In genomic region chr17:21418446-21419298, GRCh38 we compare ENCODE assay signal across 21 cellular contexts. TPM values are rescaled to one million over a fixed set of nuclear protein-coding genes. Genes with fewer than 3 reads are reported as not detected.
DNase-seq lines count a peak whose midpoint lies in the region; ATAC-seq and TF ChIP-seq lines count a peak whose summit lies in the region.
"Had no signal": no experiment of that assay in that cellular context is flagged by ENCODE, and none has a peak within 500 bp of the region (broad histone marks: within the 10 kb centered on the region; RNA-seq: fewer than 3 reads in every experiment).

No MANE protein-coding gene starts in this region.

- peaks cover 41% of the 10 kb centered on the region for H3K4me1 ChIP-seq in CD8-positive, alpha-beta T cell (ENCODE audit: insufficient read depth, low read length)
- H3K4me1 ChIP-seq in effector memory CD4-positive, alpha-beta T cell (ENCODE audit: control insufficient read depth, insufficient read depth, low read length, poor library complexity, severe bottlenecking) = no peaks in the 10 kb centered on the region
- H3K4me1 ChIP-seq: parathyroid adenoma, SJSA1 had no signal

- peak overlapping the region; percentile 88 for H3K27ac ChIP-seq in CD8-positive, alpha-beta T cell (ENCODE audit: low read depth, low read length)
- H3K27ac ChIP-seq in effector memory CD4-positive, alpha-beta T cell (ENCODE audit: insufficient read depth, low read length, poor library complexity, severe bottlenecking) = no peak overlapping the region
- H3K27ac ChIP-seq: parathyroid adenoma, PC-9, SJSA1 had no signal

- intact Hi-C loops in CD8-positive, alpha-beta T cell (cut with DNase I, micrococcal nuclease) = no loop called here
- intact Hi-C loops in posterior vena cava (cut with DNase I) = no loop called here

- no peaks in the 10 kb centered on the region for H3K36me3 ChIP-seq in CD8-positive, alpha-beta T cell (ENCODE audit: insufficient read depth, low read length)
- no peaks in the 10 kb centered on the region for H3K36me3 ChIP-seq in effector memory CD4-positive, alpha-beta T cell (ENCODE audit: control insufficient read depth, insufficient read depth, low read length)
- H3K36me3 ChIP-seq: SJSA1 had no signal

- H3K27me3 ChIP-seq in CD8-positive, alpha-beta T cell (ENCODE audit: insufficient read depth, low read length) = no peaks in the 10 kb centered on the region
- no peaks in the 10 kb centered on the region for H3K27me3 ChIP-seq in effector memory CD4-positive, alpha-beta T cell (replicated peaks; ENCODE audit: control insufficient read depth, insufficient read depth, low read length, poor library complexity, severe bottlenecking)
- H3K27me3 ChIP-seq: SJSA1 had no signal

- ATAC-seq in CD8-positive, alpha-beta T cell = no peak

- H3K4me1 Mint-ChIP-seq in CD8-positive, alpha-beta T cell (ENCODE audit: low read depth) = peaks cover 31% of the 10 kb centered on the region
- H3K4me1 Mint-ChIP-seq: immature natural killer cell had no signal

- POLR2A ChIA-PET in CD8-positive, alpha-beta T cell (lab: Charles Lee) = no interaction called here

- no peak for TF ChIP-seq CTCF in CD8-positive, alpha-beta T cell (IDR thresholded peaks at IDR 0.05)

- H3K9me3 ChIP-seq in CD8-positive, alpha-beta T cell (ENCODE audit: low read length) = no peaks in the 10 kb centered on the region
- no peaks in the 10 kb centered on the region for H3K9me3 ChIP-seq in effector memory CD4-positive, alpha-beta T cell (ENCODE audit: control insufficient read depth, low read length)
- H3K9me3 ChIP-seq: SJSA1 had no signal

- peak overlapping the region; percentile 67 for H3K4me3 ChIP-seq in CD8-positive, alpha-beta T cell (ENCODE audit: low read depth, low read length)
- peak overlapping the region; percentile 20 for H3K4me3 ChIP-seq in effector memory CD4-positive, alpha-beta T cell (ENCODE audit: insufficient read depth, low read depth, low read length, poor library complexity, severe bottlenecking)
- H3K4me3 ChIP-seq: lung, PC-9, SJSA1 had no signal

- H3K4me3 Mint-ChIP-seq in CD8-positive, alpha-beta T cell = peak overlapping the region; percentile 81
- H3K4me3 Mint-ChIP-seq: HFFc6, immature natural killer cell had no signal

- CTCF ChIA-PET in CD8-positive, alpha-beta T cell (lab: Charles Lee) = interaction anchor here (1.3 kb wide), 1 partner anchor 92 kb away, joined by 3 read pairs; no protein-coding TSS in a partner anchor

- no peaks in the 10 kb centered on the region for H3K9me3 Mint-ChIP-seq in CD8-positive, alpha-beta T cell
- H3K9me3 Mint-ChIP-seq: HFFc6 had no signal

- DNase-seq in activated effector memory CD4-positive, alpha-beta T cell treated with anti-CD3 and anti-CD28 coated beads, Interleukin-2, amount 50 U/mL, for 16 hours = peak; percentile 31
- DNase-seq in activated effector memory CD4-positive, alpha-beta T cell treated with Interleukin-2 at 50 U/mL for 16 hours = no peak
- no peak for DNase-seq in CD8-positive, alpha-beta T cell
- DNase-seq in effector memory CD4-positive, alpha-beta T cell = no peak
- DNase-seq in posterior vena cava (ENCODE audit: low spot score) (peak; percentile 56), NCI-H1048 (lab: John Stamatoyannopoulos, UW) (no peak), T1000 (lab: John Stamatoyannopoulos, UW) (no peak), DMS153 (lab: John Stamatoyannopoulos, UW) (no peak)
- DNase-seq: ACHN, cortex of kidney, DND-41, HFFc6, immature natural killer cell, KBM-7, NCI-H187, NCI-H2227 treated with DMSO at 0.1 percent for 48 hours, PC-9 had no signal

- H3K27ac Mint-ChIP-seq in CD8-positive, alpha-beta T cell = peak overlapping the region; percentile 99
- H3K27ac Mint-ChIP-seq: HFFc6, immature natural killer cell had no signal

- no peaks in the 10 kb centered on the region for H3K36me3 Mint-ChIP-seq in CD8-positive, alpha-beta T cell
- H3K36me3 Mint-ChIP-seq: immature natural killer cell had no signal

- peaks cover 2% of the 10 kb centered on the region for H3K27me3 Mint-ChIP-seq in CD8-positive, alpha-beta T cell (ENCODE audit: low read depth)

RNA-seq across cellular contexts. Expression of gene KCNJ12, which starts 42.5 kb away (rescaled TPM):
- under 1 TPM; 0.08 to 0.31 TPM for total RNA-seq in CD8-positive, alpha-beta T cell
- total RNA-seq in posterior vena cava = 1 to 10 TPM; 6.8 to 6.9 TPM
- total RNA-seq: HFFc6; SJSA1; T-helper 2 cell treated with Interferon-gamma antibody and Interleukin-4, amounts not matched to agents 100 ng/mL and 5 ng/mL, for 36 hours had no signal

Comparison
In these comparisons a context has a peak if more than half of its experiments do, and no peak if none do; other contexts are left out.
1. DNase-seq: peak in activated effector memory CD4-positive, alpha-beta T cell treated with anti-CD3 and anti-CD28 coated beads, Interleukin-2, amount 50 U/mL, for 16 hours (single experiment) and posterior vena cava (single experiment); none in activated effector memory CD4-positive, alpha-beta T cell treated with Interleukin-2 at 50 U/mL for 16 hours (single experiment), CD8-positive, alpha-beta T cell (0 of 7), effector memory CD4-positive, alpha-beta T cell (0 of 3), NCI-H1048 (single experiment), T1000 (single experiment) and DMS153 (single experiment).
2. RNA of gene KCNJ12, which starts 42.5 kb away (total RNA-seq): 6.8 to 6.9 TPM in posterior vena cava; 0.08 to 0.31 TPM in CD8-positive, alpha-beta T cell; every median in the first group is over 4 times any median in the second.